ENCODE assay signal across 20 cellular contexts in the genomic region with DNA sequence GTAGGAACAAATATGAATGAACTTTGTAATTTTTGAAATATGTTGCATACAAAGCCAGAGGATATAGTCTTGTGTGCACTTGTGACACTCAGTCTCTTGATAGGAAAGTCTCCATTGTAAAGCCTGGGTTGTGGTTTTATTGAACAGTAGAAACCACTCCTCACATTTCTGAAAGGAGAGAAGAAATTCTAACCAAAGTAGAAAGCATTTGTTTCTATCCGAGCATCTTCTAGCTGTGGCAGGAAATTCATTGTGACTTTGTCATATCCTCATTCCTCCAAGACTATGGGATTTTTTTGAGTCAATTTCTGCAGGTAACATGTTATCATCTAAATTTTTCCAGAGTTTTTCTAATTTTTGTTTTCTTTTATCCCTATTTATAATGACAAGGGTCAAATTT. TPM values are rescaled to one million over a fixed set of nuclear protein-coding genes. Genes with fewer than 3 reads are reported as not detected.
A peak's percentile ranks its signal among the peaks of the same experiment; 100 is the strongest.
DNase-seq lines count a peak whose midpoint lies in the region; ATAC-seq and TF ChIP-seq lines count a peak whose summit lies in the region.
"Had no signal": no experiment of that assay in that cellular context is flagged by ENCODE, and none has a peak within 500 bp of the region (broad histone marks: within the 10 kb centered on the region; RNA-seq: fewer than 3 reads in every experiment).

No MANE protein-coding gene starts in this region.

- peaks cover 4% of the 10 kb centered on the region for H3F3A ChIP-seq in PC-3 (ENCODE audit: low read length, unreplicated experiment)

- H3K9ac ChIP-seq in mammary epithelial cell (ENCODE audit: insufficient read depth, low read length): no peak overlapping the region
- no peak overlapping the region for H3K9ac ChIP-seq in PC-3 (ENCODE audit: low read length)

- peak overlapping the region; percentile 10 for H3K4me2 ChIP-seq in mammary epithelial cell (ENCODE audit: insufficient read depth, low read depth, low read length)
- H3K4me2 ChIP-seq in PC-3 (ENCODE audit: low read length): no peak overlapping the region

- H3K36me3 ChIP-seq in mammary epithelial cell (ENCODE audit: insufficient read depth, low read length) (peaks cover 50% of the 10 kb centered on the region), breast epithelium (peaks cover 9% of the 10 kb centered on the region), PC-3 (ENCODE audit: low read depth, low read length) (peaks cover 43% of the 10 kb centered on the region)
- H3K36me3 ChIP-seq: ovary, uterus had no signal

- H2AFZ ChIP-seq in mammary epithelial cell (ENCODE audit: low read depth, low read length) (no peak overlapping the region), PC-3 (ENCODE audit: low read length) (no peak overlapping the region)

- 11% methylated on average over 1 of the region's 1 CpG for WGBS in mammary epithelial cell (ENCODE audit: low coverage, missing lambda C conversion rate)

- POLR2A ChIA-PET in PC-3 (lab: Charles Lee; ENCODE audit: unreplicated experiment): no interaction called here

- ATAC-seq in PC-3 (peak; percentile 23; the same call in 1 of the 2 replicates), HG02623 (IDR thresholded peaks at IDR 0.05; ENCODE audit: unreplicated experiment) (no peak), GM18520 (IDR thresholded peaks at IDR 0.05; ENCODE audit: unreplicated experiment) (no peak)
- ATAC-seq: activated CD4-positive, CD25-positive, alpha-beta regulatory T cell treated with anti-CD3 and anti-CD28 coated beads, Interleukin-2, amount 50 U/mL, for 24 hours; lower lobe of right lung; right cardiac atrium had no signal

- no peaks in the 10 kb centered on the region for H3K9me2 ChIP-seq in PC-3 (replicated peaks; ENCODE audit: low read length)

- in situ Hi-C loops in mammary epithelial cell (cut with MboI; ENCODE audit: low sequenced_read_pairs in 2 of 2): no loop called here

- H3K4me1 ChIP-seq in mammary epithelial cell (ENCODE audit: insufficient read depth, low read length) (peaks cover 8% of the 10 kb centered on the region), breast epithelium (no peaks in the 10 kb centered on the region), PC-3 (ENCODE audit: insufficient read depth, low read length) (peaks cover 20% of the 10 kb centered on the region)
- H3K4me1 ChIP-seq: lower lobe of right lung, uterus had no signal

- TF ChIP-seq CTCF in mammary epithelial cell (conservative IDR thresholded peaks at IDR 0.05 in 1 of 2, IDR thresholded peaks at IDR 0.05 in 1 of 2; ENCODE audit: extremely low read depth in 1 of 2, insufficient read depth in 1 of 2, low read depth in 1 of 2, low read length in 2 of 2) (no peak), breast epithelium (IDR thresholded peaks at IDR 0.05) (no peak), PC-3 (conservative IDR thresholded peaks at IDR 0.05; ENCODE audit: low read depth, low read length) (no peak), fibroblast of pulmonary artery (IDR thresholded peaks at IDR 0.05; ENCODE audit: low read length, missing control alignments) (no peak)

- H4K20me1 ChIP-seq in mammary epithelial cell (ENCODE audit: insufficient read depth, low read length): no peaks in the 10 kb centered on the region
- H4K20me1 ChIP-seq in PC-3 (ENCODE audit: low read length): no peaks in the 10 kb centered on the region

- no peak overlapping the region for H3K27ac ChIP-seq in mammary epithelial cell (ENCODE audit: insufficient read depth, low read depth, low read length)
- no peak overlapping the region for H3K27ac ChIP-seq in breast epithelium
- H3K27ac ChIP-seq in PC-3 (ENCODE audit: low read length): no peak overlapping the region
- H3K27ac ChIP-seq: lower lobe of right lung, ovary, uterus had no signal

- H3K79me2 ChIP-seq in mammary epithelial cell (ENCODE audit: insufficient read depth, low read length) (peaks cover 6% of the 10 kb centered on the region), PC-3 (ENCODE audit: low read length) (no peaks in the 10 kb centered on the region)

- H3K27me3 ChIP-seq in mammary epithelial cell (ENCODE audit: insufficient read depth, low read length) (no peaks in the 10 kb centered on the region), breast epithelium (no peaks in the 10 kb centered on the region), PC-3 (ENCODE audit: low read length) (no peaks in the 10 kb centered on the region)
- H3K27me3 ChIP-seq: ovary, uterus had no signal

- BruUV-seq in mammary epithelial cell (replicated peaks; lab: Mats Ljungman, UMichigan) (no TSS peak), PC-3 (replicated peaks; lab: Mats Ljungman, UMichigan) (no TSS peak)

- H3K9me3 ChIP-seq in mammary epithelial cell (replicated peaks; ENCODE audit: insufficient read depth, low read length): peaks cover 4% of the 10 kb centered on the region
- H3K9me3 ChIP-seq in breast epithelium: peaks cover 0 to 6% of the 10 kb centered on the region in 2 donors
- no peaks in the 10 kb centered on the region for H3K9me3 ChIP-seq in PC-3 (ENCODE audit: low read length)
- H3K9me3 ChIP-seq: ovary, uterus had no signal

- intact Hi-C loops in mammary epithelial cell (cut with micrococcal nuclease) (no loop called here), breast epithelium (cut with DNase I; ENCODE audit: low total_unique reads) (no loop called here), PC-3 (cut with micrococcal nuclease) (no loop called here)

- DNase-seq in mammary epithelial cell: peak; percentile 5
- DNase-seq in breast epithelium (ENCODE audit: low spot score in 2 of 2): no peak
- peak; percentile 18 for DNase-seq in PC-3
- peak; percentile 11 for DNase-seq in fibroblast of pulmonary artery (ENCODE audit: low read depth)
- no peak for DNase-seq in NCI-H1436 (lab: John Stamatoyannopoulos, UW)
- no peak for DNase-seq in GOT3 (lab: John Stamatoyannopoulos, UW)
- DNase-seq: activated T-cell treated with anti-CD3 and anti-CD28 coated beads, Interleukin-2, amount 50 U/mL, for 48 hours; CD4-positive, CD25-positive, alpha-beta regulatory T cell; DMS79 treated with DMSO at 0.1 percent for 48 hours; lower lobe of right lung; NCI-H1105 treated with DMSO at 0.1 percent for 48 hours; NCI-H524 treated with DMSO at 0.1 percent for 48 hours; ovary; right cardiac atrium; uterus had no signal

- H3K4me3 ChIP-seq in mammary epithelial cell (replicated peaks in 1 of 3; ENCODE audit: insufficient read depth in 1 of 3, low read depth in 2 of 3, low read length in 3 of 3) (no peak overlapping the region), breast epithelium (no peak overlapping the region), PC-3 (ENCODE audit: low read length) (no peak overlapping the region), fibroblast of pulmonary artery (replicated peaks; ENCODE audit: low read depth, low read length) (no peak overlapping the region)
- H3K4me3 ChIP-seq: lower lobe of right lung, ovary, uterus had no signal

- dilution Hi-C loops in mammary epithelial cell (cut with HindIII; ENCODE audit: low sequenced_read_pairs): no loop called here

- no peak for TF ChIP-seq POLR2A in breast epithelium (IDR thresholded peaks at IDR 0.05)

- CTCF ChIA-PET in mammary epithelial cell (lab: Charles Lee; ENCODE audit: low non-redundant PET): no interaction called here
- CTCF ChIA-PET in PC-3 (lab: Charles Lee): no interaction called here

RNA-seq across cellular contexts. Expression of a gene that starts 55.5 kb away (rescaled TPM):
- total RNA-seq in mammary epithelial cell (under 1 TPM in 1 of 2 donors, not detected in 1; 0.82 TPM), breast epithelium (1 to 10 TPM in 2 of 3 donors, not detected in 1; 5.0 to 6.1 TPM), PC-3 (2014; rRNA removed) (not detected in 2 replicates)
- 0.29 TPM for polyA plus RNA-seq in mammary epithelial cell
- polyA minus RNA-seq in mammary epithelial cell: not detected
- total RNA-seq: H4, RPMI7951 had no signal

Comparison
In these comparisons a context has a peak if more than half of its experiments do, and no peak if none do; other contexts are left out.
1. DNase-seq: peak in mammary epithelial cell (single experiment), PC-3 (single experiment) and fibroblast of pulmonary artery (single experiment); none in breast epithelium (0 of 2), NCI-H1436 (single experiment) and GOT3 (single experiment).